Comparison of ENCODE assay signal across 28 cellular contexts in the genomic region with DNA sequence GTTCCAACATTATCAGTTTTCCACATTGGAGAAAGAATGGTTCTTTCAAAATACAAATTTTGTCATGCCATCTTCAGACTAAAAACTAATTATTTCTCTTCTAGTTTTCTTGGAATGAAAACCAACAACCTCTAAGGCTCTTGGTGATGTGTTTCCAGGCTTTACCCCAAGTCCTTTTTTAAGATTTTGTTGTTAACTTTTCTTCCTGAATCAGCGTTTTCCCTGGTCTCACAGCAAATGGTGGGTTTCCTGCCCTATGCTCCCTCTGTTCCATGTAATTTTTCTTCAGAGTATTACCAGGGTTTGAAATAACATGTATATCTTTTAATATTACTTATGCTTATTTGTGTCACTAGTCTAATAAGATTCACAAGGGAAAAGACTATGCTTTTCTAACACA.
"Had no signal": no experiment of that assay in that cellular context is flagged by ENCODE, and none has a peak within 500 bp of the region (broad histone marks: within the 10 kb centered on the region; RNA-seq: fewer than 3 reads in every experiment).

No MANE protein-coding gene starts in this region.

- H2AFZ ChIP-seq: hepatocyte had no signal

- H3K36me3 ChIP-seq: colonic mucosa, esophagus muscularis mucosa, esophagus squamous epithelium, gastrocnemius medialis, gastroesophageal sphincter, heart left ventricle, heart right ventricle had no signal

- H3K4me2 ChIP-seq: hepatocyte had no signal

- H3K4me3 ChIP-seq: colonic mucosa, coronary artery, dorsolateral prefrontal cortex, esophagus muscularis mucosa, esophagus squamous epithelium, gastrocnemius medialis, gastroesophageal sphincter, heart left ventricle, heart right ventricle, hepatocyte had no signal

- H3K4me1 ChIP-seq: colonic mucosa, esophagus muscularis mucosa, esophagus squamous epithelium, foreskin keratinocyte, gastrocnemius medialis, gastroesophageal sphincter, heart left ventricle, heart right ventricle had no signal

- DNase-seq: colonic mucosa; cortex of kidney; dermis blood vessel endothelial cell; dorsolateral prefrontal cortex; effector CD4-positive, alpha-beta T cell; effector CD8-positive, alpha-beta T cell; effector memory CD4-positive, alpha-beta T cell; effector memory CD8-positive, alpha-beta T cell; endodermal cell; erythroblast; esophagus squamous epithelium; foreskin fibroblast; foreskin keratinocyte; foreskin melanocyte; gastrocnemius medialis; glutamatergic neuron; head of caudate nucleus; heart left ventricle; heart right ventricle had no signal

- H3K27me3 ChIP-seq: colonic mucosa, dorsolateral prefrontal cortex, esophagus muscularis mucosa, esophagus squamous epithelium, foreskin keratinocyte, gastrocnemius medialis, gastroesophageal sphincter, heart left ventricle, heart right ventricle, hepatocyte had no signal

- H3K9me3 ChIP-seq: colonic mucosa, esophagus muscularis mucosa, esophagus squamous epithelium, gastrocnemius medialis, gastroesophageal sphincter had no signal

- FAIRE-seq: endometrium, endothelial cell of umbilical vein, frontal cortex had no signal

- ATAC-seq: effector memory CD8-positive, alpha-beta T cell; esophagus mucosa; foreskin keratinocyte; gastrocnemius medialis; gastroesophageal sphincter; heart left ventricle; heart right ventricle had no signal

- H3K27ac ChIP-seq: colonic mucosa, coronary artery, dorsolateral prefrontal cortex, epithelial cell of prostate, esophagus muscularis mucosa, esophagus squamous epithelium, foreskin keratinocyte, gastrocnemius medialis, gastroesophageal sphincter, heart left ventricle, heart right ventricle, hepatocyte had no signal

- H3K79me2 ChIP-seq: hepatocyte had no signal
